20 cellular contexts compared by ENCODE assay signal in the genomic region with DNA sequence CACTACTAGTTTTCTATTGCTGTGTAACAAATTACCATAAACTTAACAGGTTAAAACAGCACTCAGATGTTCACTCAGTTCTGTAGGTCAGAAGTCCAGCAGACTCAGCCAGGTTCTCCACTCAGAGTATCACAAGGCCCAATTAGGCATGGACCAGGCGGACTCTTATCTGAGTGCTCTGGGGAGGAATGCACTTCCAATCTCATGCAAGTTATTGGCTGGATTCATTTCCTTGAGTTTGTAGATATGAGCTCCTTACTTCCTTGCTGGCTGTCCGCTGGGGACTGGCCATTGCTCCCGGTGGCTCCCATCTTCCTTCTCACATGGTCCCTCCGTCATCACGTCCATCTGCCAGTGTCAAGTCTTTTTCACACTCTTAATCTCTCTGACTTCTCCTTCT.
"Had no signal": no experiment of that assay in that cellular context is flagged by ENCODE, and none has a peak within 500 bp of the region (broad histone marks: within the 10 kb centered on the region; RNA-seq: fewer than 3 reads in every experiment).

No MANE protein-coding gene starts in this region.

- DNase-seq: heart right ventricle; islet precursor cell; mesendoderm; naive thymus-derived CD4-positive, alpha-beta T cell; ovary; spleen; stimulated activated CD4-positive, alpha-beta T cell treated with anti-CD3 and anti-CD28 coated beads, Interleukin-4, amount 100 ng/mL, for 24 hours; stimulated activated naive CD4-positive, alpha-beta T cell; tibial artery; upper lobe of left lung had no signal

- H3K27ac ChIP-seq: heart right ventricle, hepatocyte, ovary, right atrium auricular region, skin epidermis, spleen, suprapubic skin, thoracic aorta, tibial artery, upper lobe of left lung, vagina had no signal

- H3K36me3 ChIP-seq: heart right ventricle, ovary, right atrium auricular region, spleen, suprapubic skin, thoracic aorta, tibial artery, upper lobe of left lung, vagina had no signal

- H3K4me3 ChIP-seq: heart right ventricle, hepatocyte, lung, ovary, right atrium auricular region, skin epidermis, spleen, suprapubic skin, thoracic aorta, tibial artery, upper lobe of left lung, vagina had no signal

- H3K4me1 ChIP-seq: right atrium auricular region, suprapubic skin, tibial artery, upper lobe of left lung, vagina had no signal

- H3K9me3 ChIP-seq: heart right ventricle, ovary, right atrium auricular region, spleen, suprapubic skin, thoracic aorta, tibial artery, upper lobe of left lung, vagina had no signal

- H3K27me3 ChIP-seq: heart right ventricle, hepatocyte, ovary, right atrium auricular region, spleen, suprapubic skin, tibial artery, upper lobe of left lung, vagina had no signal

- ATAC-seq: naive thymus-derived CD4-positive, alpha-beta T cell; natural killer cell treated with Interleukin-12 subunit alpha and Interleukin-12 subunit beta and Interleukin-15 and Interleukin-18, amount 100 ng/mL, for 72 hours; sciatic nerve; stimulated activated effector memory CD8-positive, alpha-beta T cell treated with anti-CD3 and anti-CD28 coated beads, Interleukin-12 subunit alpha, Interleukin-12 subunit beta, amount 100 ng/mL, for 72 hours had no signal
